ENCODE assay signal across 1 cellular context in genomic region chr3:14393440-14394111, GRCh38.
TF ChIP-seq lines count a peak whose summit lies in the region.

No MANE protein-coding gene starts in this region.

TF ChIP-seq in HepG2, 621 proteins besides CTCF, POLR2A, EP300 and RAD21 (continued from another document):
- TF ChIP-seq ZNF616 (CRISPR knock-in tag; IDR thresholded peaks at IDR 0.05; ENCODE audit: low read depth): no peak
- TF ChIP-seq CCAR2 (optimal IDR thresholded peaks at IDR 0.05; ENCODE audit: low read depth, low read length): no peak
- TF ChIP-seq HDAC2 (CRISPR knock-in tag; IDR thresholded peaks at IDR 0.05): no peak
- no peak for TF ChIP-seq NPAS2 (CRISPR knock-in tag; IDR thresholded peaks at IDR 0.05; ENCODE audit: borderline replicate concordance)
- no peak for TF ChIP-seq FOSL1 (CRISPR knock-in tag; IDR thresholded peaks at IDR 0.05; ENCODE audit: borderline replicate concordance)
- TF ChIP-seq ZNF460 (CRISPR knock-in tag; IDR thresholded peaks at IDR 0.05; ENCODE audit: borderline replicate concordance): no peak
TF ChIP-seq in HepG2: peak in this region for 0.
